Comparison of ENCODE assay signal across 15 cellular contexts in the genomic region with DNA sequence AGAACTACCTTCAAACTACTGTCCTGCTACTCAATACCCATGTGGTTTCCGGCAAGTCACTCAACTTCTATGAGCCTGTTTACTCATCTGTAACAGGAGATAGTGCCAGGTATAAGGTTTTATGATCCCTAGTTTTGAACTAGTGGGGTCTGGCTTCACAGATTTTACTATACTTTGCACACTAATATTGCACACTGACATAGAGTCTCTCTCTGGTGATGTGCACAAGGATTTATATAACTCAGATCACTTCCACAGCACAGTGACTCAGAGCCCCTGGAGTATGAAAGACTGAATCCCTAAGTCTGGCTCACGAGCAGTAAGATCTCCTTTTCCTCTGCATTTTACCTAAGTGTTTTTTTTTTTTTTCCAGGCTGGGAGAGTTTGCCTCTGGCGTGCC.
DNase-seq lines count a peak whose midpoint lies in the region; ATAC-seq and TF ChIP-seq lines count a peak whose summit lies in the region.
"Had no signal": no experiment of that assay in that cellular context is flagged by ENCODE, and none has a peak within 500 bp of the region (broad histone marks: within the 10 kb centered on the region; RNA-seq: fewer than 3 reads in every experiment).

No MANE protein-coding gene starts in this region.

- DNase-seq in HFFc6 = peak; percentile 63
- peak in 2 of 7 donors; percentile 18 to 22 for DNase-seq in adrenal gland
- DNase-seq in fibroblast of the aortic adventitia (ENCODE audit: low read depth) = peak; percentile 67
- no peak for DNase-seq in ureter (ENCODE audit: low spot score)
- DNase-seq in left colon = no peak
- no peak for DNase-seq in putamen (ENCODE audit: low spot score)
- DNase-seq: activated naive CD4-positive, alpha-beta T cell treated with Interleukin-2 at 50 U/mL for 16 hours; Calu3; left ventricle myocardium superior; NCI-H1436 treated with DMSO at 0.1 percent for 48 hours; NCI-H524 had no signal

- no peak for ATAC-seq in left colon
- ATAC-seq: left ventricle myocardium superior, Right ventricle myocardium inferior had no signal

- H3K27me3 ChIP-seq in adrenal gland = no peaks in the 10 kb centered on the region
- no peaks in the 10 kb centered on the region for H3K27me3 ChIP-seq in skeletal muscle satellite cell (ENCODE audit: control insufficient read depth, insufficient read depth, low read length)

- H3K4me1 ChIP-seq in adrenal gland (replicated peaks in 1 of 2) (peaks cover 23 to 25% of the 10 kb centered on the region in 2 donors), skeletal muscle satellite cell (ENCODE audit: control insufficient read depth, insufficient read depth, low read length) (peaks cover 72% of the 10 kb centered on the region)

- H3K36me3 Mint-ChIP-seq in HFFc6 (ENCODE audit: low read depth) = peaks cover 7% of the 10 kb centered on the region

- intact Hi-C loops in adrenal gland (cut with DNase I) (no loop called here), left colon (cut with DNase I, micrococcal nuclease) (no loop called here)

- peak overlapping the region; percentile 86 for H3K27ac Mint-ChIP-seq in HFFc6

- TF ChIP-seq CTCF in HFFc6 (IDR thresholded peaks at IDR 0.05) = no peak
- TF ChIP-seq CTCF in adrenal gland (IDR thresholded peaks at IDR 0.05) = no peak
- TF ChIP-seq CTCF in fibroblast of the aortic adventitia (IDR thresholded peaks at IDR 0.05; ENCODE audit: insufficient read depth, low read length) = no peak

- TF ChIP-seq POLR2A in adrenal gland (IDR thresholded peaks at IDR 0.05) = no peak

- H3K4me3 Mint-ChIP-seq in HFFc6 = peak overlapping the region; percentile 53
- H3K4me3 Mint-ChIP-seq: neural crest cell had no signal

- H3K36me3 ChIP-seq in adrenal gland (replicated peaks in 1 of 2) = no peaks in the 10 kb centered on the region
- no peaks in the 10 kb centered on the region for H3K36me3 ChIP-seq in skeletal muscle satellite cell (ENCODE audit: insufficient read depth, low read length)
- H3K36me3 ChIP-seq: thoracic aorta had no signal

- no peaks in the 10 kb centered on the region; the same call in 1 of the 2 replicates for H3K27me3 Mint-ChIP-seq in HFFc6 (ENCODE audit: insufficient read depth)

- peak overlapping the region; percentile 27 for H3K4me2 ChIP-seq in skeletal muscle satellite cell (ENCODE audit: low read length)

- H3K9ac ChIP-seq in skeletal muscle satellite cell (ENCODE audit: low read depth, low read length) = peak overlapping the region; percentile 61

- H3K9me3 Mint-ChIP-seq in HFFc6 = no peaks in the 10 kb centered on the region
- H3K9me3 Mint-ChIP-seq: neural crest cell had no signal

- no peaks in the 10 kb centered on the region for H3K9me3 ChIP-seq in adrenal gland (replicated peaks in 1 of 3)
- H3K9me3 ChIP-seq in skeletal muscle satellite cell (replicated peaks; ENCODE audit: low read length) = no peaks in the 10 kb centered on the region
- H3K9me3 ChIP-seq: thoracic aorta had no signal

- H3K4me1 Mint-ChIP-seq in HFFc6 (ENCODE audit: low read depth) = peaks cover 74% of the 10 kb centered on the region
- H3K4me1 Mint-ChIP-seq: neural crest cell had no signal

- WGBS in adrenal gland, 4 donors = 66 to 73% (median 68%) methylated on average over 3 of the region's 3 CpGs

- H3K27ac ChIP-seq in adrenal gland = peak overlapping the region in 3 of 5 donors; percentile 17 to 59 (median 55)
- H3K27ac ChIP-seq: thoracic aorta had no signal

- H3K4me3 ChIP-seq in adrenal gland (no peak overlapping the region), fibroblast of the aortic adventitia (ENCODE audit: low read depth, low read length) (no peak overlapping the region), skeletal muscle satellite cell (ENCODE audit: low read length) (no peak overlapping the region)
- H3K4me3 ChIP-seq: thoracic aorta had no signal

Comparison
In these comparisons a context has a peak if more than half of its experiments do, and no peak if none do; other contexts are left out.
1. DNase-seq: peak in HFFc6 (single experiment) and fibroblast of the aortic adventitia (single experiment); none in ureter (single experiment), left colon (0 of 2) and putamen (single experiment).